Comparison of ENCODE assay signal across 10 cellular contexts in the genomic region with DNA sequence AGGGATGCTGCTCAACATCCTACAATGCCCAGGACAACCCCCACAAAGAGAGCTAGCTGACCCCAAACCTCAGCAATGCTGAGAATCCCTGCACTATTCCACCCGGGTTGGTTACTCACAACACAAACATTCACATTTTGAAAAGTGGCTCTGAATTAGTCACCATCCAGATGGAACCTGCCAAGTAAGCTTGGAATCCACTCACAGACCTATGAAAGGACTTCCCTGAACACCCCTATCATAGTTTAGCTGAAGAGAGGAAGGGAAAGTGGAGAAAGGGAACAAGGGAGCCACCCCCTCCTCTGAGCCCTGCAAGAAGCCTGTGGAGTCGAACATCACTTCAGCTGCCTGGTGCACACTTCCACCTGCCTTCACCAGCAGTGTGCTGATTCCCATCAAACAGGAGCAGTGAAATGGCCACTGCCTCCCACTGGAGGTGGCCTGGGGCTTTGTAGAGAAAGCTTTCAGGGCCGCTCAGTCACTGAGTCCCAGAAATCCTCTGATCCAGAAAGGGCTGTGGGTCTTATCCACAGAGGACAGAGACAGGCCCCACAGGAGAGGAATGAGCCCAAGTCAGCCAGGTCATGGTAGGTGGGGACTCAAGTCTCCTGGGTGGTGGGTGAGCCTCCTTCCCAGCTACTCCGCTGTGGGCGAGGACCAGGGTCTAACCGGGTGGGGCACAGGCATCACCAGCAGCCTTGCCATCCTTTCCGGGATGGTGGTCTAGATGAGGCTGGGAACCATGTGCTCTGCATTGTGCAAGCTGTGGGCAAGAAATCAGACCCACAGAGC.
DNase-seq lines count a peak whose midpoint lies in the region; ATAC-seq and TF ChIP-seq lines count a peak whose summit lies in the region.
"Had no signal": no experiment of that assay in that cellular context is flagged by ENCODE, and none has a peak within 500 bp of the region (broad histone marks: within the 10 kb centered on the region; RNA-seq: fewer than 3 reads in every experiment).

No MANE protein-coding gene starts in this region.

- ATAC-seq in thoracic aorta (ENCODE audit: insufficient number of reproducible peaks, low FRiP score, low read depth) (peak; percentile 87), GM18502 (IDR thresholded peaks at IDR 0.05; ENCODE audit: poor library complexity, unreplicated experiment) (no peak), HG03354 (IDR thresholded peaks at IDR 0.05; ENCODE audit: poor library complexity, severe bottlenecking, unreplicated experiment) (no peak)

- no peaks in the 10 kb centered on the region for H3K27me3 ChIP-seq in thoracic aorta (replicated peaks; ENCODE audit: insufficient read depth)
- H3K27me3 ChIP-seq: cardiac muscle cell, hepatocyte had no signal

- peak overlapping the region; percentile 29 to 37 for H3K27ac ChIP-seq in thoracic aorta
- H3K27ac ChIP-seq: cardiac muscle cell, hepatocyte had no signal

- H3K9me3 ChIP-seq in thoracic aorta = no peaks in the 10 kb centered on the region

- TF ChIP-seq CTCF in HFF-Myc (IDR thresholded peaks at IDR 0.05; ENCODE audit: low read depth, low read length, missing control alignments) = no peak
- TF ChIP-seq CTCF in thoracic aorta (IDR thresholded peaks at IDR 0.05) = no peak

- DNase-seq in HFF-Myc (ENCODE audit: extremely low read depth, low read depth) (peak; percentile 87), T1000 (lab: John Stamatoyannopoulos, UW) (peak; percentile 52), inferior parietal cortex (ENCODE audit: extremely low spot score) (peak; percentile 33), thoracic aorta (ENCODE audit: low spot score) (no peak), ureter (ENCODE audit: low spot score) (no peak)
- DNase-seq: activated CD8-positive, alpha-beta memory T cell treated with anti-CD3 and anti-CD28 coated beads for 24 hours had no signal

- H3K4me3 ChIP-seq in HFF-Myc (replicated peaks; ENCODE audit: low read depth, low read length) = no peak overlapping the region
- H3K4me3 ChIP-seq in thoracic aorta = no peak overlapping the region
- H3K4me3 ChIP-seq: cardiac muscle cell, hepatocyte had no signal

- H3K4me1 ChIP-seq in thoracic aorta (ENCODE audit: control insufficient read depth in 1 of 2, low read depth in 2 of 2) = peaks cover 12 to 18% of the 10 kb centered on the region in 2 donors

- H3K36me3 ChIP-seq in thoracic aorta = no peaks in the 10 kb centered on the region
- H3K36me3 ChIP-seq: cardiac muscle cell had no signal

Comparison
In these comparisons a context has a peak if more than half of its experiments do, and no peak if none do; other contexts are left out.
1. DNase-seq: peak in HFF-Myc (single experiment), T1000 (single experiment) and inferior parietal cortex (single experiment); none in thoracic aorta (single experiment) and ureter (single experiment).